Comparison of ENCODE assay signal across 19 cellular contexts in genomic region chr21:31706562-31706961, GRCh38. TPM values are rescaled to one million over a fixed set of nuclear protein-coding genes. Genes with fewer than 3 reads are reported as not detected.
DNase-seq lines count a peak whose midpoint lies in the region; ATAC-seq and TF ChIP-seq lines count a peak whose summit lies in the region.
"Had no signal": no experiment of that assay in that cellular context is flagged by ENCODE, and none has a peak within 500 bp of the region (broad histone marks: within the 10 kb centered on the region; RNA-seq: fewer than 3 reads in every experiment).

No MANE protein-coding gene starts in this region.

- ATAC-seq in T-cell (replicated peaks in 1 of 4) (no peak), left lobe of liver (no peak)
- no peak for ATAC-seq in stimulated activated effector memory CD8-positive, alpha-beta T cell treated with anti-CD3 and anti-CD28 coated beads, Interleukin-12 subunit alpha, Interleukin-12 subunit beta, amount 100 ng/mL, for 72 hours
- ATAC-seq: HepG2, Panc1 had no signal

- H3K4me3 ChIP-seq in hepatocyte, result no peak overlapping the region
- no peak overlapping the region for H3K4me3 ChIP-seq in A673 (ENCODE audit: low read depth, low read length, poor library complexity, severe bottlenecking)
- H3K4me3 ChIP-seq: BLaER1 had no signal

- H3K27me3 Mint-ChIP-seq in T-helper 1 cell treated with Interleukin-12 subunit alpha and Interleukin-12 subunit beta and Interleukin-4 antibody, amounts not matched to agents 30 μg/mL and 1 μg/mL, for 36 hours (ENCODE audit: low read depth), result no peaks in the 10 kb centered on the region
- H3K27me3 Mint-ChIP-seq in T-cell, result no peaks in the 10 kb centered on the region

- H3K27ac ChIP-seq in hepatocyte, result no peak overlapping the region
- no peak overlapping the region for H3K27ac ChIP-seq in A673 (ENCODE audit: low read depth, low read length, poor library complexity, severe bottlenecking)
- H3K27ac ChIP-seq: 22Rv1, BLaER1 had no signal

- H3K4me1 ChIP-seq in hepatocyte (ENCODE audit: insufficient read depth), result peaks cover 7% of the 10 kb centered on the region
- H3K4me1 ChIP-seq in A673 (ENCODE audit: insufficient read depth, low read length, poor library complexity, severe bottlenecking), result peaks cover 9% of the 10 kb centered on the region

- POLR2A ChIA-PET in T-cell (lab: Charles Lee), result no interaction called here
- POLR2A ChIA-PET in A673 (lab: Charles Lee; ENCODE audit: low non-redundant PET), result no interaction called here

- H3K36me3 Mint-ChIP-seq in T-helper 1 cell treated with Interleukin-12 subunit alpha and Interleukin-12 subunit beta and Interleukin-4 antibody, amounts not matched to agents 30 μg/mL and 1 μg/mL, for 36 hours (ENCODE audit: low read depth), result peaks cover 15% of the 10 kb centered on the region
- H3K36me3 Mint-ChIP-seq in T-cell, result peaks cover 24% of the 10 kb centered on the region
- H3K36me3 Mint-ChIP-seq in stimulated activated effector memory CD8-positive, alpha-beta T cell treated with anti-CD3 and anti-CD28 coated beads, Interleukin-12 subunit alpha, Interleukin-12 subunit beta, amount 100 ng/mL, for 72 hours, result peaks cover 42% of the 10 kb centered on the region

- intact Hi-C loops in A673 (cut with micrococcal nuclease; ENCODE audit: unreplicated experiment), result no loop called here

- H3K36me3 ChIP-seq in hepatocyte (replicated peaks; ENCODE audit: insufficient read depth, low read depth) (no peaks in the 10 kb centered on the region), A673 (ENCODE audit: insufficient read depth, low read length, poor library complexity, severe bottlenecking) (peaks cover 16% of the 10 kb centered on the region)

- BruUV-seq in A673 (replicated peaks; lab: Mats Ljungman, UMichigan), result no TSS peak

- no peak for TF ChIP-seq CTCF in hepatocyte (IDR thresholded peaks at IDR 0.05; ENCODE audit: poor library complexity)
- TF ChIP-seq CTCF in A673 (conservative IDR thresholded peaks at IDR 0.05; ENCODE audit: low read depth, low read length), result no peak

- no peak overlapping the region for H3K4me3 Mint-ChIP-seq in T-helper 1 cell treated with Interleukin-12 subunit alpha and Interleukin-12 subunit beta and Interleukin-4 antibody, amounts not matched to agents 30 μg/mL and 1 μg/mL, for 36 hours
- no peak overlapping the region for H3K4me3 Mint-ChIP-seq in T-cell
- H3K4me3 Mint-ChIP-seq in stimulated activated effector memory CD8-positive, alpha-beta T cell treated with anti-CD3 and anti-CD28 coated beads, Interleukin-12 subunit alpha, Interleukin-12 subunit beta, amount 100 ng/mL, for 72 hours, result no peak overlapping the region
- H3K4me3 Mint-ChIP-seq: HFFc6 had no signal

- no peaks in the 10 kb centered on the region for H3K9me2 ChIP-seq in hepatocyte (replicated peaks; ENCODE audit: insufficient read depth)

- H4K20me1 ChIP-seq in hepatocyte (ENCODE audit: insufficient read depth, poor library complexity, severe bottlenecking), result peaks cover 82% of the 10 kb centered on the region

- no peak for DNase-seq in T-helper 1 cell
- DNase-seq in T-cell, result no peak
- no peak for DNase-seq in hepatocyte (ENCODE audit: low spot score)
- no peak for DNase-seq in stimulated activated effector memory CD8-positive, alpha-beta T cell treated with anti-CD3 and anti-CD28 coated beads, Interleukin-12 subunit alpha, Interleukin-12 subunit beta, amount 100 ng/mL, for 72 hours (ENCODE audit: low spot score in 2 of 2)
- no peak for DNase-seq in left lobe of liver (ENCODE audit: low spot score)
- DNase-seq in SK-N-DZ (ENCODE audit: low spot score), result no peak
- no peak for DNase-seq in A673 (ENCODE audit: low spot score)
- DNase-seq: EL, GOT3, HFFc6, NCI-H1092, NCI-H146, NCI-H2081, NCI-H524 had no signal

- H3K27ac Mint-ChIP-seq in T-helper 1 cell treated with Interleukin-12 subunit alpha and Interleukin-12 subunit beta and Interleukin-4 antibody, amounts not matched to agents 30 μg/mL and 1 μg/mL, for 36 hours, result peak overlapping the region; percentile 22
- H3K27ac Mint-ChIP-seq in T-cell, result peak overlapping the region; percentile 41 to 51
- H3K27ac Mint-ChIP-seq in stimulated activated effector memory CD8-positive, alpha-beta T cell treated with anti-CD3 and anti-CD28 coated beads, Interleukin-12 subunit alpha, Interleukin-12 subunit beta, amount 100 ng/mL, for 72 hours, result peak overlapping the region; percentile 17
- H3K27ac Mint-ChIP-seq: HFFc6 had no signal

- 72% methylated on average over 3 of the region's 3 CpGs for WGBS in hepatocyte (ENCODE audit: low lambda C conversion rate, missing lambda C conversion rate)

- H3K79me2 ChIP-seq in hepatocyte, result peaks cover 99% of the 10 kb centered on the region

- peak overlapping the region; percentile 56 for H3K4me2 ChIP-seq in hepatocyte
- H3K4me2 ChIP-seq: BLaER1 had no signal

- no peak overlapping the region for H2AFZ ChIP-seq in hepatocyte

- H3K27me3 ChIP-seq in hepatocyte (no peaks in the 10 kb centered on the region), A673 (replicated peaks; ENCODE audit: insufficient read depth, low read depth, low read length, poor library complexity) (no peaks in the 10 kb centered on the region)
- H3K27me3 ChIP-seq: BLaER1 had no signal

- CTCF ChIA-PET in T-cell (lab: Charles Lee) (no interaction called here), A673 (lab: Charles Lee) (no interaction called here)

- no peaks in the 10 kb centered on the region for H3K9me3 Mint-ChIP-seq in T-helper 1 cell treated with Interleukin-12 subunit alpha and Interleukin-12 subunit beta and Interleukin-4 antibody, amounts not matched to agents 30 μg/mL and 1 μg/mL, for 36 hours
- H3K9me3 Mint-ChIP-seq in T-cell, result no peaks in the 10 kb centered on the region
- H3K9me3 Mint-ChIP-seq in stimulated activated effector memory CD8-positive, alpha-beta T cell treated with anti-CD3 and anti-CD28 coated beads, Interleukin-12 subunit alpha, Interleukin-12 subunit beta, amount 100 ng/mL, for 72 hours, result no peaks in the 10 kb centered on the region
- H3K9me3 Mint-ChIP-seq: HFFc6 had no signal

- H3K9me3 ChIP-seq in hepatocyte (ENCODE audit: low read depth), result no peaks in the 10 kb centered on the region
- H3K9me3 ChIP-seq in A673 (ENCODE audit: low read depth, low read length, poor library complexity, severe bottlenecking), result no peaks in the 10 kb centered on the region
- H3K9me3 ChIP-seq: BLaER1 had no signal

- peaks cover 28% of the 10 kb centered on the region for H3K4me1 Mint-ChIP-seq in T-helper 1 cell treated with Interleukin-12 subunit alpha and Interleukin-12 subunit beta and Interleukin-4 antibody, amounts not matched to agents 30 μg/mL and 1 μg/mL, for 36 hours (ENCODE audit: low read depth)
- H3K4me1 Mint-ChIP-seq in T-cell, result peaks cover 43 to 59% (median 56%) of the 10 kb centered on the region in 3 donors
- H3K4me1 Mint-ChIP-seq in stimulated activated effector memory CD8-positive, alpha-beta T cell treated with anti-CD3 and anti-CD28 coated beads, Interleukin-12 subunit alpha, Interleukin-12 subunit beta, amount 100 ng/mL, for 72 hours, result peaks cover 53% of the 10 kb centered on the region

RNA-seq across cellular contexts. Expression of gene SCAF4, which starts 25.4 kb away (rescaled TPM):
- total RNA-seq in T-cell (10 to 100 TPM; 57.5 to 71.9 (median 62.4) TPM), hepatocyte (14.9 and 18.7 TPM in 2 replicates), left lobe of liver (14.2 TPM), A673 (2021) (57.0 and 58.0 TPM in 2 replicates)
- 33.1 and 34.5 TPM in 2 replicates for polyA plus RNA-seq in hepatocyte
- polyA plus RNA-seq in SK-N-DZ (2014; cell fraction: cytosol; rRNA removed), result 5.2 TPM in 2 replicates
- polyA plus RNA-seq in SK-N-DZ (2014; cell fraction: nucleus; rRNA removed), result 6.7 and 23.3 TPM in 2 replicates

RNA-seq across cellular contexts. Expression of gene SOD1, which starts 47.1 kb away (rescaled TPM):
- 100 to 1,000 TPM; 143 to 167 (median 152) TPM for total RNA-seq in T-cell
- total RNA-seq in hepatocyte, result 167 and 195 TPM in 2 replicates
- polyA plus RNA-seq in hepatocyte, result 219 and 260 TPM in 2 replicates
- 595 TPM for total RNA-seq in left lobe of liver
- polyA plus RNA-seq in SK-N-DZ (2014; cell fraction: cytosol; rRNA removed), result 329 and 331 TPM in 2 replicates
- polyA plus RNA-seq in SK-N-DZ (2014; cell fraction: nucleus; rRNA removed), result 161 and 256 TPM in 2 replicates
- total RNA-seq in A673 (2021), result 373 and 380 TPM in 2 replicates
